Comparison of ENCODE assay signal across 8 cellular contexts in the genomic region with DNA sequence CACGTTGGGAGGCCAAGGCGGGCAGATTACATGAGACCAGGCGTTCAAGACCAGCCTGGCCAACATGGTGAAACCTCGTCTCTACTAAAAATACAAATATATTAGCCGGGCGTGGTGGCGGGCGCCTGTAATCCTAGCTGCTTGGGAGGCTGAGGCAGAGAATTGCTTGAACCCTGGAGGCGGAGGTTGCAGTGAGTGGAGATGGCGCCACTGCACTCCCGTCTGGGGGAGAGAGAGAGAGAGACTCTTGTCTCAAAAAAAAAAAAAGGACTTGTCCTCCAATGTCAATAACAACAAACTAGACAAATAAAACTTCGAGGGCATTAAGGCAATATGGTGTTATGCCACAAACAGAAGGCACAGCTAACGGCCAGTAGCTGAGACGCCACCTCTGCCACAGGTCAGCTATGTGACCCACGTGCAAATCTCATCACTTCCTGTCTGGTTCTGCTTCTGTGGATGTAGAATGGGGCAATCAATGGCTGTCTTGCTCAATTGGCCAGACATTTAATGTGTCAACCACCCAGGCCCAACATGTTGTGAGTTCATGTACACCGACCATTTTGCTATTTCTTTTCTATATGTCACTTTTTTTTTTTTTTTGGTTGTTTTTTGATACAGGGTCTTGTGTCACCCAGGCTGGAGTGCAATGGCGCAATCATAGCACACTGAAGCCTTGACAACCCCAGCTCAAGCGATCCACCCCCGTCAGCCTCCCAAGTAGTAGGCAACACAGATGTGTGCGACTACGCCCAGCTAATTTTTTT. TPM values are rescaled to one million over a fixed set of nuclear protein-coding genes. Genes with fewer than 3 reads are reported as not detected.
DNase-seq lines count a peak whose midpoint lies in the region; ATAC-seq lines count a peak whose summit lies in the region.

No MANE protein-coding gene starts in this region.

- DNase-seq in NCI-H1092 treated with DMSO at 0.1 percent for 48 hours (lab: John Stamatoyannopoulos, UW) (peak; percentile 32), NCI-H1092 (lab: John Stamatoyannopoulos, UW) (no peak), M059J (ENCODE audit: low read depth) (peak; percentile 41), globus pallidus (ENCODE audit: low spot score) (peak; percentile 31), pons (ENCODE audit: low spot score) (peak; percentile 40), putamen (ENCODE audit: low spot score) (no peak)
- peak; percentile 37 to 51 for DNase-seq in activated T-cell treated with anti-CD3 and anti-CD28 coated beads, Interleukin-2, amount 50 U/mL, for 48 hours

- no peak for ATAC-seq in GM18502 (IDR thresholded peaks at IDR 0.05; ENCODE audit: poor library complexity, unreplicated experiment)

RNA-seq across cellular contexts. Expression of gene TXNDC11, which starts 0.8 kb away (rescaled TPM):
- total RNA-seq in M059J (2014; rRNA removed; shearing (Covaris generic)): 46.3 and 52.7 TPM in 2 replicates

RNA-seq across cellular contexts. Expression of gene ZC3H7A, which starts 53.6 kb away (rescaled TPM):
- 17.4 and 40.2 TPM in 2 replicates for total RNA-seq in M059J (2014; rRNA removed; shearing (Covaris generic))

Comparison
In these comparisons a context has a peak if more than half of its experiments do, and no peak if none do; other contexts are left out.
1. DNase-seq: peak in NCI-H1092 treated with DMSO at 0.1 percent for 48 hours (single experiment), M059J (single experiment), activated T-cell treated with anti-CD3 and anti-CD28 coated beads, Interleukin-2, amount 50 U/mL, for 48 hours (2 of 2), globus pallidus (single experiment) and pons (single experiment); none in NCI-H1092 (single experiment) and putamen (single experiment).